In the genomic region with DNA sequence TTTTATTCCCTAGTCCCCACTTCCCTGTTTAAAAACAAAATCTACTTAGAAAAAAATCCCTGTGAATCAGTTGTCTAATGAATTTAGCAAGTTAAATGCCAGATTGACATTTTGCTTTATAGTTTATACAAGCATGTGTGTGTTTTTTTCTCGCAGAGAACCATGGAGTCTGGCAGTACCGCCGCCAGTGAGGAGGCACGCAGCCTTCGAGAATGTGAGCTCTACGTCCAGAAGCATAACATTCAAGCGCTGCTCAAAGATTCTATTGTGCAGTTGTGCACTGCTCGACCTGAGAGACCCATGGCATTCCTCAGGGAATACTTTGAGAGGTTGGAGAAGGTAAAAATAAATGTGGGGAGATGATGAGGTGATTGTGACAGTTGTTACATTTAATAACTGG, we compare ENCODE assay signal across 1 cellular context.
TF ChIP-seq lines count a peak whose summit lies in the region.

No MANE protein-coding gene starts in this region.

TF ChIP-seq in HepG2, 621 proteins besides CTCF, POLR2A, EP300 and RAD21:
- TF ChIP-seq ERF (CRISPR knock-in tag; IDR thresholded peaks at IDR 0.05) (0 out of 2 replicates have a peak, but pooled peaks have one; percentile 8), ZBTB8A (CRISPR knock-in tag; IDR thresholded peaks at IDR 0.05; ENCODE audit: borderline replicate concordance, low read depth) (no peak), PCBP2 (optimal IDR thresholded peaks at IDR 0.05; ENCODE audit: low read depth, low read length, poor library complexity, severe bottlenecking) (no peak), KMT2A (CRISPR knock-in tag; IDR thresholded peaks at IDR 0.05) (0 out of 2 replicates have a peak, but pooled peaks have one; percentile 40), ZNF772 (CRISPR knock-in tag; IDR thresholded peaks at IDR 0.05) (no peak), AHR (CRISPR knock-in tag; IDR thresholded peaks at IDR 0.05) (0 out of 2 replicates have a peak, but pooled peaks have one; percentile 41), ZNF598 (CRISPR knock-in tag; IDR thresholded peaks at IDR 0.05; ENCODE audit: borderline replicate concordance) (no peak), RXRB (CRISPR knock-in tag; IDR thresholded peaks at IDR 0.05; ENCODE audit: borderline replicate concordance) (no peak), ZSCAN21 (CRISPR knock-in tag; IDR thresholded peaks at IDR 0.05; ENCODE audit: borderline replicate concordance) (no peak), ONECUT2 (CRISPR knock-in tag; IDR thresholded peaks at IDR 0.05) (no peak), PRPF4 (IDR thresholded peaks at IDR 0.05; ENCODE audit: low read depth, low read length, poor library complexity, severe bottlenecking) (peak; percentile 75), CBFB (CRISPR knock-in tag; IDR thresholded peaks at IDR 0.05) (0 out of 2 replicates have a peak, but pooled peaks have one; percentile 35), ZBTB1 (CRISPR knock-in tag; IDR thresholded peaks at IDR 0.05; ENCODE audit: borderline replicate concordance) (no peak), ZBTB38 (CRISPR knock-in tag; IDR thresholded peaks at IDR 0.05) (peak; percentile 92; the same call in 1 of the 2 replicates), ZNF605 (CRISPR knock-in tag; IDR thresholded peaks at IDR 0.05) (0 out of 2 replicates have a peak, but pooled peaks have one; percentile 32), TAF1 (CRISPR knock-in tag; IDR thresholded peaks at IDR 0.05) (peak; percentile 13; the same call in 1 of the 2 replicates), PHF21A (CRISPR knock-in tag; IDR thresholded peaks at IDR 0.05) (peak; percentile 21; the same call in 1 of the 2 replicates), HMGA1 (CRISPR knock-in tag; conservative IDR thresholded peaks at IDR 0.05) (no peak), KDM5A (IDR thresholded peaks at IDR 0.05; ENCODE audit: borderline replicate concordance, low read length) (0 out of 2 replicates have a peak, but pooled peaks have one; percentile 6), ETV6 (CRISPR knock-in tag; conservative IDR thresholded peaks at IDR 0.05) (no peak), MAFG (CRISPR knock-in tag; IDR thresholded peaks at IDR 0.05) (no peak)
- TF ChIP-seq, protein P1, sequence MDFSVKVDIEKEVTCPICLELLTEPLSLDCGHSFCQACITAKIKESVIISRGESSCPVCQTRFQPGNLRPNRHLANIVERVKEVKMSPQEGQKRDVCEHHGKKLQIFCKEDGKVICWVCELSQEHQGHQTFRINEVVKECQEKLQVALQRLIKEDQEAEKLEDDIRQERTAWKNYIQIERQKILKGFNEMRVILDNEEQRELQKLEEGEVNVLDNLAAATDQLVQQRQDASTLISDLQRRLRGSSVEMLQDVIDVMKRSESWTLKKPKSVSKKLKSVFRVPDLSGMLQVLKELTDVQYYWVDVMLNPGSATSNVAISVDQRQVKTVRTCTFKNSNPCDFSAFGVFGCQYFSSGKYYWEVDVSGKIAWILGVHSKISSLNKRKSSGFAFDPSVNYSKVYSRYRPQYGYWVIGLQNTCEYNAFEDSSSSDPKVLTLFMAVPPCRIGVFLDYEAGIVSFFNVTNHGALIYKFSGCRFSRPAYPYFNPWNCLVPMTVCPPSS (IDR thresholded peaks at IDR 0.05) = no peak
- TF ChIP-seq, protein P2, sequence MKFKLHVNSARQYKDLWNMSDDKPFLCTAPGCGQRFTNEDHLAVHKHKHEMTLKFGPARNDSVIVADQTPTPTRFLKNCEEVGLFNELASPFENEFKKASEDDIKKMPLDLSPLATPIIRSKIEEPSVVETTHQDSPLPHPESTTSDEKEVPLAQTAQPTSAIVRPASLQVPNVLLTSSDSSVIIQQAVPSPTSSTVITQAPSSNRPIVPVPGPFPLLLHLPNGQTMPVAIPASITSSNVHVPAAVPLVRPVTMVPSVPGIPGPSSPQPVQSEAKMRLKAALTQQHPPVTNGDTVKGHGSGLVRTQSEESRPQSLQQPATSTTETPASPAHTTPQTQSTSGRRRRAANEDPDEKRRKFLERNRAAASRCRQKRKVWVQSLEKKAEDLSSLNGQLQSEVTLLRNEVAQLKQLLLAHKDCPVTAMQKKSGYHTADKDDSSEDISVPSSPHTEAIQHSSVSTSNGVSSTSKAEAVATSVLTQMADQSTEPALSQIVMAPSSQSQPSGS (CRISPR knock-in tag; IDR thresholded peaks at IDR 0.05) = 0 out of 2 replicates have a peak, but pooled peaks have one; percentile 6
- TF ChIP-seq, protein P3, sequence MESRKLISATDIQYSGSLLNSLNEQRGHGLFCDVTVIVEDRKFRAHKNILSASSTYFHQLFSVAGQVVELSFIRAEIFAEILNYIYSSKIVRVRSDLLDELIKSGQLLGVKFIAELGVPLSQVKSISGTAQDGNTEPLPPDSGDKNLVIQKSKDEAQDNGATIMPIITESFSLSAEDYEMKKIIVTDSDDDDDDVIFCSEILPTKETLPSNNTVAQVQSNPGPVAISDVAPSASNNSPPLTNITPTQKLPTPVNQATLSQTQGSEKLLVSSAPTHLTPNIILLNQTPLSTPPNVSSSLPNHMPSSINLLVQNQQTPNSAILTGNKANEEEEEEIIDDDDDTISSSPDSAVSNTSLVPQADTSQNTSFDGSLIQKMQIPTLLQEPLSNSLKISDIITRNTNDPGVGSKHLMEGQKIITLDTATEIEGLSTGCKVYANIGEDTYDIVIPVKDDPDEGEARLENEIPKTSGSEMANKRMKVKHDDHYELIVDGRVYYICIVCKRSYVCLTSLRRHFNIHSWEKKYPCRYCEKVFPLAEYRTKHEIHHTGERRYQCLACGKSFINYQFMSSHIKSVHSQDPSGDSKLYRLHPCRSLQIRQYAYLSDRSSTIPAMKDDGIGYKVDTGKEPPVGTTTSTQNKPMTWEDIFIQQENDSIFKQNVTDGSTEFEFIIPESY (CRISPR knock-in tag; IDR thresholded peaks at IDR 0.05) = peak; percentile 86
- TF ChIP-seq, protein P4, sequence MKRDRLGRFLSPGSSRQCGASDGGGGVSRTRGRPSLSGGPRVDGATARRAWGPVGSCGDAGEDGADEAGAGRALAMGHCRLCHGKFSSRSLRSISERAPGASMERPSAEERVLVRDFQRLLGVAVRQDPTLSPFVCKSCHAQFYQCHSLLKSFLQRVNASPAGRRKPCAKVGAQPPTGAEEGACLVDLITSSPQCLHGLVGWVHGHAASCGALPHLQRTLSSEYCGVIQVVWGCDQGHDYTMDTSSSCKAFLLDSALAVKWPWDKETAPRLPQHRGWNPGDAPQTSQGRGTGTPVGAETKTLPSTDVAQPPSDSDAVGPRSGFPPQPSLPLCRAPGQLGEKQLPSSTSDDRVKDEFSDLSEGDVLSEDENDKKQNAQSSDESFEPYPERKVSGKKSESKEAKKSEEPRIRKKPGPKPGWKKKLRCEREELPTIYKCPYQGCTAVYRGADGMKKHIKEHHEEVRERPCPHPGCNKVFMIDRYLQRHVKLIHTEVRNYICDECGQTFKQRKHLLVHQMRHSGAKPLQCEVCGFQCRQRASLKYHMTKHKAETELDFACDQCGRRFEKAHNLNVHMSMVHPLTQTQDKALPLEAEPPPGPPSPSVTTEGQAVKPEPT (CRISPR knock-in tag; IDR thresholded peaks at IDR 0.05; ENCODE audit: low read depth) = no peak
- TF ChIP-seq, protein P5, sequence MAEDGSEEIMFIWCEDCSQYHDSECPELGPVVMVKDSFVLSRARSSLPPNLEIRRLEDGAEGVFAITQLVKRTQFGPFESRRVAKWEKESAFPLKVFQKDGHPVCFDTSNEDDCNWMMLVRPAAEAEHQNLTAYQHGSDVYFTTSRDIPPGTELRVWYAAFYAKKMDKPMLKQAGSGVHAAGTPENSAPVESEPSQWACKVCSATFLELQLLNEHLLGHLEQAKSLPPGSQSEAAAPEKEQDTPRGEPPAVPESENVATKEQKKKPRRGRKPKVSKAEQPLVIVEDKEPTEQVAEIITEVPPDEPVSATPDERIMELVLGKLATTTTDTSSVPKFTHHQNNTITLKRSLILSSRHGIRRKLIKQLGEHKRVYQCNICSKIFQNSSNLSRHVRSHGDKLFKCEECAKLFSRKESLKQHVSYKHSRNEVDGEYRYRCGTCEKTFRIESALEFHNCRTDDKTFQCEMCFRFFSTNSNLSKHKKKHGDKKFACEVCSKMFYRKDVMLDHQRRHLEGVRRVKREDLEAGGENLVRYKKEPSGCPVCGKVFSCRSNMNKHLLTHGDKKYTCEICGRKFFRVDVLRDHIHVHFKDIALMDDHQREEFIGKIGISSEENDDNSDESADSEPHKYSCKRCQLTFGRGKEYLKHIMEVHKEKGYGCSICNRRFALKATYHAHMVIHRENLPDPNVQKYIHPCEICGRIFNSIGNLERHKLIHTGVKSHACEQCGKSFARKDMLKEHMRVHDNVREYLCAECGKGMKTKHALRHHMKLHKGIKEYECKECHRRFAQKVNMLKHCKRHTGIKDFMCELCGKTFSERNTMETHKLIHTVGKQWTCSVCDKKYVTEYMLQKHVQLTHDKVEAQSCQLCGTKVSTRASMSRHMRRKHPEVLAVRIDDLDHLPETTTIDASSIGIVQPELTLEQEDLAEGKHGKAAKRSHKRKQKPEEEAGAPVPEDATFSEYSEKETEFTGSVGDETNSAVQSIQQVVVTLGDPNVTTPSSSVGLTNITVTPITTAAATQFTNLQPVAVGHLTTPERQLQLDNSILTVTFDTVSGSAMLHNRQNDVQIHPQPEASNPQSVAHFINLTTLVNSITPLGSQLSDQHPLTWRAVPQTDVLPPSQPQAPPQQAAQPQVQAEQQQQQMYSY (CRISPR knock-in tag; IDR thresholded peaks at IDR 0.05) = no peak
- TF ChIP-seq, protein P6, sequence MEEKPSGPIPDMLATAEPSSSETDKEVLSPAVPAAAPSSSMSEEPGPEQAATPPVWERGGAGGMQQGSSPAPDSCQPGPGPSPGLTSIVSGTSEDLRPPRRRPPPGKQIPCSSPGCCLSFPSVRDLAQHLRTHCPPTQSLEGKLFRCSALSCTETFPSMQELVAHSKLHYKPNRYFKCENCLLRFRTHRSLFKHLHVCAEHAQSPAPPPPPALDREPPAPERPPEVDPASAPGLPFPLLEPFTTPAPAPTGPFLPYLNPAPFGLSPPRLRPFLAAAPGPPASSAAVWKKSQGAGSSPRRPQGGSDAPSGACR (CRISPR knock-in tag; IDR thresholded peaks at IDR 0.05) = 0 out of 2 replicates have a peak, but pooled peaks have one; percentile 48
